ENCODE assay signal across 9 cellular contexts in genomic region chr2:143451622-143452021, GRCh38.
DNase-seq lines count a peak whose midpoint lies in the region; ATAC-seq and TF ChIP-seq lines count a peak whose summit lies in the region.
"Had no signal": no experiment of that assay in that cellular context is flagged by ENCODE, and none has a peak within 500 bp of the region (broad histone marks: within the 10 kb centered on the region; RNA-seq: fewer than 3 reads in every experiment).

No MANE protein-coding gene starts in this region.

- H3K36me3 ChIP-seq in osteoblast (ENCODE audit: insufficient read depth, low read length), result no peaks in the 10 kb centered on the region
- H3K36me3 ChIP-seq: gastrocnemius medialis had no signal

- H3K9me3 ChIP-seq in osteoblast (ENCODE audit: low read depth, low read length), result no peaks in the 10 kb centered on the region
- H3K9me3 ChIP-seq: gastrocnemius medialis had no signal

- H4K20me1 ChIP-seq in osteoblast (ENCODE audit: insufficient read depth, low read length), result no peaks in the 10 kb centered on the region

- H3K4me2 ChIP-seq in osteoblast (ENCODE audit: insufficient read depth, low read length), result peak overlapping the region; percentile 34

- no peak overlapping the region for H2AFZ ChIP-seq in osteoblast (ENCODE audit: low read length)

- DNase-seq in NOMO-1 treated with DMSO at 0.1 percent for 48 hours (lab: John Stamatoyannopoulos, UW; ENCODE audit: unreplicated experiment) (peak; percentile 90), osteoblast (ENCODE audit: insufficient read length, low spot score, missing footprints) (no peak), DMS 273 (lab: John Stamatoyannopoulos, UW; ENCODE audit: unreplicated experiment) (no peak), NCI-H187 treated with DMSO at 0.1 percent for 48 hours (lab: John Stamatoyannopoulos, UW) (no peak)
- DNase-seq in activated CD4-positive, CD25-positive, alpha-beta regulatory T cell (lab: John Stamatoyannopoulos, UW), result no peak
- DNase-seq: activated CD4-positive, alpha-beta T cell treated with anti-CD3 and anti-CD28 coated beads, Interleukin-2, amount 10 ng/mL, durations not matched to agents 24 days and 14 days; gastrocnemius medialis had no signal

- H3K4me1 ChIP-seq in osteoblast (ENCODE audit: insufficient read depth, low read length), result peaks cover 6% of the 10 kb centered on the region
- H3K4me1 ChIP-seq: gastrocnemius medialis had no signal

- H3K27ac ChIP-seq in osteoblast (ENCODE audit: low read depth, low read length), result no peak overlapping the region

- no peaks in the 10 kb centered on the region for H3K27me3 ChIP-seq in osteoblast (ENCODE audit: insufficient read depth, low read length)
- H3K27me3 ChIP-seq: gastrocnemius medialis had no signal

- no peak for TF ChIP-seq CTCF in osteoblast (IDR thresholded peaks at IDR 0.05; ENCODE audit: extremely low read depth, low read depth, low read length)

- ATAC-seq in GM18873 (IDR thresholded peaks at IDR 0.05; ENCODE audit: low FRiP score, unreplicated experiment), result peak; percentile 86
- ATAC-seq in HG02642 (IDR thresholded peaks at IDR 0.05; ENCODE audit: poor library complexity, unreplicated experiment), result peak; percentile 86
- ATAC-seq: gastrocnemius medialis had no signal

- H3K79me2 ChIP-seq in osteoblast (ENCODE audit: insufficient read depth, low read length), result no peaks in the 10 kb centered on the region

- H3K4me3 ChIP-seq in osteoblast (ENCODE audit: insufficient read depth, low read length), result no peak overlapping the region
- H3K4me3 ChIP-seq: gastrocnemius medialis had no signal
